8 cellular contexts compared by ENCODE assay signal in genomic region chr18:60549338-60549960, GRCh38.
DNase-seq lines count a peak whose midpoint lies in the region; ATAC-seq and TF ChIP-seq lines count a peak whose summit lies in the region.

No MANE protein-coding gene starts in this region.

- H3K4me3 ChIP-seq in DND-41 (ENCODE audit: low read depth in 1 of 2, low read length in 2 of 2) (no peak overlapping the region), HAP-1 (no peak overlapping the region), fibroblast of pulmonary artery (replicated peaks; ENCODE audit: low read depth, low read length) (no peak overlapping the region)

- no peaks in the 10 kb centered on the region for H3K36me3 ChIP-seq in DND-41 (ENCODE audit: insufficient read depth, low read length)
- H3K36me3 ChIP-seq in HAP-1 (replicated peaks): no peaks in the 10 kb centered on the region

- no peaks in the 10 kb centered on the region for H3K36me3 Mint-ChIP-seq in T-helper 17 cell (ENCODE audit: low read depth)

- H3K4me1 ChIP-seq in DND-41 (ENCODE audit: insufficient read depth, low read length): peaks cover 25% of the 10 kb centered on the region
- H3K4me1 ChIP-seq in HAP-1: no peaks in the 10 kb centered on the region

- H3K4me3 Mint-ChIP-seq in T-helper 17 cell: no peak overlapping the region

- in situ Hi-C loops in HAP-1 (cut with MboI; ENCODE audit: low sequenced_read_pairs): no loop called here

- no peak for TF ChIP-seq POLR2A in GM18505 (IDR thresholded peaks at IDR 0.05; ENCODE audit: borderline replicate concordance, extremely low read depth, insufficient read depth, insufficient read length)

- ATAC-seq in DND-41 (ENCODE audit: insufficient read depth, low read depth): no peak; the same call in 2 of the 3 replicates
- no peak for ATAC-seq in GM18505 (IDR thresholded peaks at IDR 0.05; ENCODE audit: unreplicated experiment)
- ATAC-seq in T-helper 17 cell: no peak

- H3K27me3 Mint-ChIP-seq in T-helper 17 cell: no peaks in the 10 kb centered on the region

- no peaks in the 10 kb centered on the region for H3K4me1 Mint-ChIP-seq in T-helper 17 cell

- peak; percentile 44 for DNase-seq in DND-41
- peak; percentile 51 to 65 for DNase-seq in HAP-1 (ENCODE audit: low spot score in 2 of 2)
- peak; percentile 61 for DNase-seq in NCI-H1436 treated with DMSO at 0.1 percent for 48 hours (lab: John Stamatoyannopoulos, UW)
- DNase-seq in SKM-1 (lab: John Stamatoyannopoulos, UW; ENCODE audit: unreplicated experiment): peak; percentile 50
- DNase-seq in fibroblast of pulmonary artery (ENCODE audit: low read depth): peak; percentile 85
- peak; percentile 18 for DNase-seq in retina
- DNase-seq in T-helper 17 cell: no peak

- no peak overlapping the region for H3K9ac ChIP-seq in DND-41 (ENCODE audit: low read depth, low read length)

- no peak overlapping the region; the same call in 1 of the 2 replicates for H3K27ac ChIP-seq in DND-41 (ENCODE audit: low read length)

- no peaks in the 10 kb centered on the region for H4K20me1 ChIP-seq in DND-41 (ENCODE audit: insufficient read depth, low read length)

- TF ChIP-seq CTCF in DND-41 (IDR thresholded peaks at IDR 0.05; ENCODE audit: borderline replicate concordance, extremely low read depth, low read length, poor library complexity, severe bottlenecking) (peak; percentile 88), fibroblast of pulmonary artery (IDR thresholded peaks at IDR 0.05; ENCODE audit: low read length, missing control alignments) (peak; percentile 85)

- no peaks in the 10 kb centered on the region for H3K79me2 ChIP-seq in DND-41 (ENCODE audit: insufficient read depth, low read length)

- H3K4me2 ChIP-seq in DND-41 (ENCODE audit: insufficient read depth, low read length): no peak overlapping the region

- H3K9me3 ChIP-seq in DND-41 (ENCODE audit: insufficient read depth, low read length, severe bottlenecking) (peaks cover 12% of the 10 kb centered on the region), HAP-1 (no peaks in the 10 kb centered on the region), T-helper 17 cell (ENCODE audit: control insufficient read depth, low read length, poor library complexity, severe bottlenecking) (no peaks in the 10 kb centered on the region)

- no peak overlapping the region for H2AFZ ChIP-seq in DND-41 (ENCODE audit: low read depth, low read length)

- H3K27me3 ChIP-seq in DND-41 (ENCODE audit: insufficient read depth, low read length, poor library complexity) (no peaks in the 10 kb centered on the region), HAP-1 (ENCODE audit: low read depth) (no peaks in the 10 kb centered on the region)

- no peak overlapping the region for H3K27ac Mint-ChIP-seq in T-helper 17 cell

Comparison
In these comparisons a context has a peak if more than half of its experiments do, and no peak if none do; other contexts are left out.
1. DNase-seq: peak in DND-41 (single experiment), HAP-1 (2 of 2), NCI-H1436 treated with DMSO at 0.1 percent for 48 hours (single experiment), SKM-1 (single experiment), fibroblast of pulmonary artery (single experiment) and retina (single experiment); none in T-helper 17 cell (0 of 3).